ENCODE assay signal across 20 cellular contexts in genomic region chr18:64854112-64854511, GRCh38.
DNase-seq lines count a peak whose midpoint lies in the region; ATAC-seq, FAIRE-seq and TF ChIP-seq lines count a peak whose summit lies in the region.
"Had no signal": no experiment of that assay in that cellular context is flagged by ENCODE, and none has a peak within 500 bp of the region (broad histone marks: within the 10 kb centered on the region; RNA-seq: fewer than 3 reads in every experiment).

No MANE protein-coding gene starts in this region.

- intact Hi-C loops in HepG2 (cut with micrococcal nuclease; ENCODE audit: unreplicated experiment), result no loop called here
- intact Hi-C loops in right lobe of liver (cut with DNase I), result no loop called here
- intact Hi-C loops in IMR-90 (cut with micrococcal nuclease), result no loop called here

- H2BK15ac ChIP-seq in IMR-90 (ENCODE audit: low read depth, low read length) (no peak overlapping the region), H1 (ENCODE audit: low read length) (no peak overlapping the region)

- H3K14ac ChIP-seq in IMR-90 (replicated peaks; ENCODE audit: low read depth, low read length) (no peak overlapping the region), H1 (ENCODE audit: insufficient read length) (no peak overlapping the region)

- no peak overlapping the region for H3K4ac ChIP-seq in IMR-90 (ENCODE audit: low read depth, low read length)
- no peak overlapping the region for H3K4ac ChIP-seq in H1 (replicated peaks; ENCODE audit: insufficient read length, low read depth, low read length)

- H3K9me1 ChIP-seq in IMR-90 (ENCODE audit: insufficient read depth, low read length), result no peaks in the 10 kb centered on the region

- TF ChIP-seq CTCF in HepG2 (CRISPR knock-in tag; IDR thresholded peaks at IDR 0.05) (no peak), right lobe of liver (IDR thresholded peaks at IDR 0.05) (no peak), IMR-90 (conservative IDR thresholded peaks at IDR 0.05; ENCODE audit: low read depth, low read length) (no peak), H1 (IDR thresholded peaks at IDR 0.05; ENCODE audit: control extremely low read depth in 1 of 3, insufficient read depth in 1 of 3, low read depth in 1 of 3, low read length in 3 of 3) (no peak)

- no peak overlapping the region for H4K8ac ChIP-seq in IMR-90 (ENCODE audit: low read depth in 2 of 2, low read length in 2 of 2)
- H4K8ac ChIP-seq in H1 (ENCODE audit: extremely low read depth, insufficient read depth, low read length), result no peak overlapping the region

- no peak overlapping the region for H3K9ac ChIP-seq in HepG2 (ENCODE audit: insufficient read depth, low read depth, low read length)
- no peak overlapping the region for H3K9ac ChIP-seq in IMR-90 (ENCODE audit: low read depth, low read length)
- H3K9ac ChIP-seq in H1 (replicated peaks in 1 of 4; ENCODE audit: extremely low read depth in 1 of 4, low read depth in 3 of 4, low read length in 3 of 4), result no peak overlapping the region
- H3K9ac ChIP-seq: BLaER1 treated with 17β-estradiol and CSF1 and Interleukin-3, amounts not matched to agents 10 nM and 100 nM had no signal

- 37% methylated on average over 1 of the region's 1 CpG for WGBS in HepG2 (ENCODE audit: low lambda C conversion rate)
- 29% methylated on average over 1 of the region's 1 CpG for WGBS in right lobe of liver (ENCODE audit: insufficient coverage, low coverage, low lambda C conversion rate, missing lambda C conversion rate)
- no CpG with 5 or more reads among the region's 1 CpG for WGBS in IMR-90 (ENCODE audit: extremely low coverage in 2 of 2, insufficient read length in 1 of 2), 2 experiments
- 47% methylated on average over 1 of the region's 1 CpG; no CpG with 5 or more reads in 1 of the 2 experiments for WGBS in H1 (ENCODE audit: extremely low coverage in 1 of 2, insufficient coverage in 1 of 2, insufficient read length in 1 of 2, insufficient replicate concordance in 2 of 2, low coverage in 1 of 2, low lambda C conversion rate in 2 of 2, missing lambda C conversion rate in 1 of 2), 2 experiments

- BruUV-seq in HepG2 (replicated peaks; lab: Mats Ljungman, UMichigan) (no TSS peak), IMR-90 (replicated peaks; lab: Mats Ljungman, UMichigan) (no TSS peak)

- POLR2A ChIA-PET in HepG2 (lab: Yijun Ruan, JAX) (no interaction called here), IMR-90 (lab: Charles Lee; ENCODE audit: unreplicated experiment) (no interaction called here), H1 (lab: Charles Lee; ENCODE audit: partially characterized antibody) (no interaction called here)

- H3K79me2 ChIP-seq in HepG2 (ENCODE audit: insufficient read depth, low read length), result no peaks in the 10 kb centered on the region
- H3K79me2 ChIP-seq in H1 (ENCODE audit: control insufficient read depth in 1 of 2, insufficient read depth in 2 of 2, low read length in 2 of 2), result no peaks in the 10 kb centered on the region

- H3K23ac ChIP-seq in IMR-90 (ENCODE audit: low read depth, low read length) (no peak overlapping the region), H1 (ENCODE audit: insufficient read length) (no peak overlapping the region)

- no peak overlapping the region for H3K27ac ChIP-seq in HepG2 (ENCODE audit: extremely low read length, insufficient read depth, low read length)
- H3K27ac ChIP-seq in right lobe of liver, result no peak overlapping the region
- H3K27ac ChIP-seq in IMR-90 (ENCODE audit: insufficient read depth, low read length), result no peak overlapping the region
- no peak overlapping the region for H3K27ac ChIP-seq in H1 (ENCODE audit: low read depth, low read length)
- H3K27ac ChIP-seq: BLaER1 treated with 17β-estradiol and CSF1 and Interleukin-3, amounts not matched to agents 10 nM and 100 nM; C4-2B had no signal

- H3K9me3 ChIP-seq in HepG2 (ENCODE audit: low read length), result peaks cover 16% of the 10 kb centered on the region; the same call in 1 of the 2 replicates
- no peaks in the 10 kb centered on the region for H3K9me3 ChIP-seq in right lobe of liver
- no peaks in the 10 kb centered on the region for H3K9me3 ChIP-seq in IMR-90 (ENCODE audit: control insufficient read depth, insufficient read depth, low read length)
- H3K9me3 ChIP-seq in H1 (ENCODE audit: insufficient read depth in 2 of 2, low read depth in 1 of 2, low read length in 1 of 2), result no peaks in the 10 kb centered on the region
- H3K9me3 ChIP-seq: BLaER1 treated with 17β-estradiol and CSF1 and Interleukin-3, amounts not matched to agents 10 nM and 100 nM; Caco-2 had no signal

- no peaks in the 10 kb centered on the region for H3K36me3 ChIP-seq in HepG2 (replicated peaks in 1 of 2; ENCODE audit: control insufficient read depth in 1 of 2, insufficient read depth in 2 of 2, low read length in 2 of 2)
- H3K36me3 ChIP-seq in right lobe of liver, result no peaks in the 10 kb centered on the region
- H3K36me3 ChIP-seq in IMR-90 (ENCODE audit: control insufficient read depth, insufficient read depth, low read length), result no peaks in the 10 kb centered on the region
- no peaks in the 10 kb centered on the region for H3K36me3 ChIP-seq in H1 (ENCODE audit: control insufficient read depth in 2 of 4, insufficient read depth in 4 of 4, low read length in 3 of 4)
- H3K36me3 ChIP-seq: BLaER1 treated with 17β-estradiol and CSF1 and Interleukin-3, amounts not matched to agents 10 nM and 100 nM had no signal

- H3K56ac ChIP-seq in IMR-90 (ENCODE audit: extremely low read depth, insufficient read depth, low read length), result no peak overlapping the region
- H3K56ac ChIP-seq in H1 (replicated peaks; ENCODE audit: insufficient read length, low read depth, low read length), result no peak overlapping the region

- no peak overlapping the region for H2AK5ac ChIP-seq in IMR-90 (ENCODE audit: low read depth, low read length)
- H2AK5ac ChIP-seq in H1 (ENCODE audit: low read depth, low read length), result no peak overlapping the region

- TF ChIP-seq EP300 in HepG2 (IDR thresholded peaks at IDR 0.05; ENCODE audit: low read depth in 2 of 2, low read length in 2 of 2), result no peak
- TF ChIP-seq EP300 in HepG2 (CRISPR knock-in tag; IDR thresholded peaks at IDR 0.05; ENCODE audit: borderline replicate concordance), result no peak
- no peak for TF ChIP-seq EP300 in H1 (IDR thresholded peaks at IDR 0.05; ENCODE audit: borderline replicate concordance in 1 of 2, low read depth in 2 of 2, low read length in 2 of 2)

- H3K4me2 ChIP-seq in HepG2 (ENCODE audit: low read depth, low read length) (no peak overlapping the region), IMR-90 (ENCODE audit: low read depth, low read length) (no peak overlapping the region), H1 (ENCODE audit: insufficient read depth in 1 of 2, low read depth in 2 of 2, low read length in 2 of 2) (no peak overlapping the region)
- H3K4me2 ChIP-seq: BLaER1 treated with 17β-estradiol and CSF1 and Interleukin-3, amounts not matched to agents 10 nM and 100 nM had no signal

- H2BK20ac ChIP-seq in IMR-90 (ENCODE audit: low read depth, low read length), result no peak overlapping the region
- H2BK20ac ChIP-seq in H1 (ENCODE audit: low read length), result no peak overlapping the region

- dilution Hi-C loops in IMR-90 (cut with HindIII; ENCODE audit: low sequenced_read_pairs, unreplicated experiment), result no loop called here

- no peak overlapping the region for H2AK9ac ChIP-seq in IMR-90 (replicated peaks; ENCODE audit: low read depth, low read length, poor library complexity)

- no peak for FAIRE-seq in HepG2 (lab: Jason Lieb, UNC)
- no peak for FAIRE-seq in H1 (lab: Jason Lieb, UNC)
- FAIRE-seq: A204.1, G401.6, GM12891, GM19239 had no signal

- H2AFZ ChIP-seq in HepG2 (ENCODE audit: low read length) (no peak overlapping the region), IMR-90 (replicated peaks; ENCODE audit: low read length, poor library complexity) (no peak overlapping the region), H1 (ENCODE audit: low read length) (no peak overlapping the region)

- H3K18ac ChIP-seq in IMR-90 (ENCODE audit: low read depth, low read length) (no peak overlapping the region), H1 (ENCODE audit: extremely low read depth, low read length) (no peak overlapping the region)

- no peak overlapping the region for H2BK12ac ChIP-seq in H1 (ENCODE audit: low read depth, low read length)

- no peak overlapping the region for H2BK5ac ChIP-seq in IMR-90 (ENCODE audit: low read depth, low read length, poor library complexity, severe bottlenecking)
- H2BK5ac ChIP-seq in H1 (ENCODE audit: low read depth, low read length), result no peak overlapping the region

- H4K5ac ChIP-seq in IMR-90 (ENCODE audit: low read depth, low read length), result no peak overlapping the region
- no peak overlapping the region for H4K5ac ChIP-seq in H1 (ENCODE audit: insufficient read length, low read depth, low read length)

- TF ChIP-seq POLR2A in HepG2 (IDR thresholded peaks at IDR 0.05; ENCODE audit: insufficient read depth in 1 of 2, low read depth in 2 of 2, low read length in 2 of 2) (no peak), right lobe of liver (IDR thresholded peaks at IDR 0.05) (no peak), IMR-90 (IDR thresholded peaks at IDR 0.05; ENCODE audit: low read depth, low read length) (no peak), H1 (IDR thresholded peaks at IDR 0.05; ENCODE audit: control extremely low read depth in 1 of 2, low read depth in 2 of 2, low read length in 2 of 2) (no peak)

- H3K27me3 ChIP-seq in HepG2 (ENCODE audit: control insufficient read depth in 1 of 2, insufficient read depth in 2 of 2, low read length in 2 of 2) (no peaks in the 10 kb centered on the region), right lobe of liver (no peaks in the 10 kb centered on the region), IMR-90 (ENCODE audit: control insufficient read depth, insufficient read depth, low read length) (no peaks in the 10 kb centered on the region), H1 (replicated peaks in 1 of 4; ENCODE audit: control insufficient read depth in 3 of 4, extremely low read depth in 1 of 4, insufficient read depth in 3 of 4, low read length in 3 of 4) (no peaks in the 10 kb centered on the region)
- H3K27me3 ChIP-seq: BLaER1 treated with 17β-estradiol and CSF1 and Interleukin-3, amounts not matched to agents 10 nM and 100 nM had no signal

- in situ Hi-C loops in HepG2 (cut with HindIII; ENCODE audit: extremely low pct_ligation_motif_present, low pct_unique_long_range_greater_than_20kb) (no loop called here), IMR-90 (cut with MboI; ENCODE audit: low sequenced_read_pairs) (no loop called here)

- H4K91ac ChIP-seq in IMR-90 (ENCODE audit: insufficient read depth, low read depth, low read length) (no peak overlapping the region), H1 (replicated peaks; ENCODE audit: insufficient read length, low read length) (no peak overlapping the region)

- ATAC-seq in HepG2 (no peak), right lobe of liver (no peak), IMR-90 (ENCODE audit: low read depth) (no peak)
- ATAC-seq: CD8-positive, alpha-beta T cell had no signal

- H4K20me1 ChIP-seq in HepG2 (ENCODE audit: insufficient read depth, low read length), result no peaks in the 10 kb centered on the region
- H4K20me1 ChIP-seq in IMR-90 (ENCODE audit: insufficient read depth, low read length), result no peaks in the 10 kb centered on the region
- no peaks in the 10 kb centered on the region for H4K20me1 ChIP-seq in H1 (replicated peaks in 1 of 2; ENCODE audit: control insufficient read depth in 1 of 2, insufficient read depth in 2 of 2, low read length in 2 of 2)
- H4K20me1 ChIP-seq: BLaER1 treated with 17β-estradiol and CSF1 and Interleukin-3, amounts not matched to agents 10 nM and 100 nM had no signal

- no peaks in the 10 kb centered on the region for H3K79me1 ChIP-seq in IMR-90 (ENCODE audit: low read depth in 1 of 2, low read length in 2 of 2)
- H3K79me1 ChIP-seq in H1 (ENCODE audit: low read depth, low read length), result no peaks in the 10 kb centered on the region

- H2BK120ac ChIP-seq in IMR-90 (ENCODE audit: low read depth, low read length), result no peak overlapping the region
- H2BK120ac ChIP-seq in H1 (replicated peaks; ENCODE audit: low read depth, low read length), result no peak overlapping the region

- no peak for DNase-seq in HepG2 (ENCODE audit: low spot score)
- DNase-seq in right lobe of liver, result no peak
- no peak for DNase-seq in IMR-90
- no peak for DNase-seq in H1 (ENCODE audit: low read depth in 1 of 2, low spot score in 2 of 2)
- no peak for DNase-seq in nucleus accumbens (lab: John Stamatoyannopoulos, UW)
- no peak for DNase-seq in anterior cingulate cortex (lab: John Stamatoyannopoulos, UW)
- DNase-seq: 8988T; AML-193; Caco-2; Calu3; CD4-positive, alpha-beta T cell; CD8-positive, alpha-beta T cell; DMS79 treated with DMSO at 0.1 percent for 48 hours; GF-D8 had no signal

- no peak for TF ChIP-seq RAD21 in HepG2 (CRISPR knock-in tag; IDR thresholded peaks at IDR 0.05)
- no peak for TF ChIP-seq RAD21 in IMR-90 (IDR thresholded peaks at IDR 0.05; ENCODE audit: low read length)
- TF ChIP-seq RAD21 in H1 (IDR thresholded peaks at IDR 0.05 in 1 of 2, conservative IDR thresholded peaks at IDR 0.05 in 1 of 2; ENCODE audit: low read depth in 2 of 2, low read length in 2 of 2), result no peak

- no peaks in the 10 kb centered on the region for H3K23me2 ChIP-seq in H1 (ENCODE audit: low read depth, low read length)

- H3K4me1 ChIP-seq in HepG2 (ENCODE audit: insufficient read depth, low read length), result no peaks in the 10 kb centered on the region
- H3K4me1 ChIP-seq in right lobe of liver, result no peaks in the 10 kb centered on the region
- no peaks in the 10 kb centered on the region for H3K4me1 ChIP-seq in IMR-90 (ENCODE audit: control insufficient read depth, insufficient read depth, low read length)
- H3K4me1 ChIP-seq in H1 (replicated peaks in 1 of 4; ENCODE audit: control insufficient read depth in 3 of 4, insufficient read depth in 4 of 4, low read length in 3 of 4), result peaks cover 0 to 4% (median 0%) of the 10 kb centered on the region in 4 experiments; a peak in 1 of 7 replicates
- H3K4me1 ChIP-seq: BLaER1 treated with 17β-estradiol and CSF1 and Interleukin-3, amounts not matched to agents 10 nM and 100 nM; Caco-2 had no signal

- CTCF ChIA-PET in HepG2 (lab: Yijun Ruan, JAX; ENCODE audit: low intra/inter-chr PET ratio, low total read pairs) (no interaction called here), IMR-90 (lab: Yijun Ruan, JAX) (no interaction called here), H1 (lab: Charles Lee; ENCODE audit: partially characterized antibody) (no interaction called here)

- H3K4me3 ChIP-seq in HepG2 (replicated peaks in 1 of 3; ENCODE audit: insufficient read depth in 1 of 3, low read depth in 2 of 3, low read length in 3 of 3) (no peak overlapping the region), right lobe of liver (no peak overlapping the region), IMR-90 (ENCODE audit: insufficient read depth, low read depth, low read length) (no peak overlapping the region), H1 (ENCODE audit: extremely low read depth in 1 of 4, insufficient read depth in 2 of 4, low read depth in 3 of 4, low read length in 4 of 4) (no peak overlapping the region)
- H3K4me3 ChIP-seq: BLaER1 treated with 17β-estradiol and CSF1 and Interleukin-3, amounts not matched to agents 10 nM and 100 nM had no signal

Comparison
In these comparisons a context has a peak if more than half of its experiments do, and no peak if none do; other contexts are left out.
1. Of the 41 proteins assayed by ChIP-seq in both HepG2 and H1: peak only in HepG2: none; only in H1: none; in both: MAFK; in neither: 40.